Comparison of ENCODE assay signal across 8 cellular contexts in genomic region chr13:24511019-24511823, GRCh38. TPM values are rescaled to one million over a fixed set of nuclear protein-coding genes. Genes with fewer than 3 reads are reported as not detected.
DNase-seq lines count a peak whose midpoint lies in the region; ATAC-seq, FAIRE-seq and TF ChIP-seq lines count a peak whose summit lies in the region.

No MANE protein-coding gene starts in this region.

- FAIRE-seq in bronchial epithelial cell (lab: Jason Lieb, UNC): no peak

- peak; percentile 52 for ATAC-seq in GM19395 (IDR thresholded peaks at IDR 0.05; ENCODE audit: unreplicated experiment)

- H3K4me3 ChIP-seq in HUES6 (ENCODE audit: low read depth, low read length): peak overlapping the region; percentile 93
- peak overlapping the region; percentile 93 for H3K4me3 ChIP-seq in bronchial epithelial cell (ENCODE audit: low read depth, low read length)
- H3K4me3 ChIP-seq in liver (ENCODE audit: low read depth in 1 of 3, low read length in 3 of 3): peak overlapping the region; percentile 77 to 86 (median 83)

- H3K27me3 ChIP-seq in HUES6 (ENCODE audit: control insufficient read depth, insufficient read depth, low read length) (no peaks in the 10 kb centered on the region), bronchial epithelial cell (ENCODE audit: control insufficient read depth, insufficient read depth, low read length) (no peaks in the 10 kb centered on the region), liver (ENCODE audit: control insufficient read depth in 4 of 4, insufficient read depth in 4 of 4, low read length in 3 of 4) (no peaks in the 10 kb centered on the region)

- no peak for TF ChIP-seq RAD21 in liver (IDR thresholded peaks at IDR 0.05)

- H3K36me3 ChIP-seq in HUES6 (ENCODE audit: control insufficient read depth, insufficient read depth, low read length) (no peaks in the 10 kb centered on the region), bronchial epithelial cell (ENCODE audit: control insufficient read depth, insufficient read depth, low read length) (peaks cover 4% of the 10 kb centered on the region), liver (ENCODE audit: control insufficient read depth in 4 of 4, insufficient read depth in 3 of 4, low read depth in 1 of 4, low read length in 3 of 4) (peaks cover 0 to 2% (median 0%) of the 10 kb centered on the region in 4 donors)

- WGBS in liver: 63% methylated on average over 22 of the region's 22 CpGs

- H3K9ac ChIP-seq in HUES6 (ENCODE audit: low read length) (peak overlapping the region; percentile 89), liver (ENCODE audit: low read depth in 1 of 2, low read length in 2 of 2) (peak overlapping the region; percentile 94 to 95)

- DNase-seq in AML-193 (lab: John Stamatoyannopoulos, UW) (peak; percentile 79 to 82), UCSD-AML1 (lab: John Stamatoyannopoulos, UW; ENCODE audit: unreplicated experiment) (peak; percentile 36), bronchial epithelial cell (ENCODE audit: low read depth) (peak; percentile 94), NCI-H1436 treated with DMSO at 0.1 percent for 48 hours (lab: John Stamatoyannopoulos, UW) (no peak)
- peak; percentile 28 to 39 (median 30) for DNase-seq in stimulated activated CD4-positive, alpha-beta T cell treated with anti-CD3 and anti-CD28 coated beads, TNF-alpha, amount 100 ng/mL, for 4 hours (ENCODE audit: low read depth in 3 of 3)

- peaks cover 3% of the 10 kb centered on the region; the same call in 1 of the 2 replicates for H3K9me3 ChIP-seq in HUES6 (ENCODE audit: control insufficient read depth, insufficient read depth, low read depth, low read length)
- peaks cover 0 to 1% (median 0%) of the 10 kb centered on the region in 4 donors for H3K9me3 ChIP-seq in liver (ENCODE audit: control insufficient read depth in 4 of 4, low read length in 3 of 4)

- H3K4me1 ChIP-seq in HUES6 (ENCODE audit: control insufficient read depth, insufficient read depth, low read length) (peaks cover 4% of the 10 kb centered on the region; the same call in 1 of the 2 replicates), liver (ENCODE audit: control insufficient read depth in 4 of 4, insufficient read depth in 4 of 4, low read length in 3 of 4) (peaks cover 4 to 17% (median 7%) of the 10 kb centered on the region in 4 donors)

- no peak for TF ChIP-seq CTCF in bronchial epithelial cell (IDR thresholded peaks at IDR 0.05; ENCODE audit: insufficient read depth, low read length, severe bottlenecking)
- TF ChIP-seq CTCF in liver (IDR thresholded peaks at IDR 0.05; ENCODE audit: low read depth, low read length, missing input control): no peak

- H3K27ac ChIP-seq in HUES6 (ENCODE audit: low read depth, low read length): no peak overlapping the region
- H3K27ac ChIP-seq in liver (ENCODE audit: low read depth in 1 of 2, low read length in 2 of 2): peak overlapping the region; percentile 100

TF ChIP-seq in liver, 16 proteins besides CTCF, POLR2A, EP300 and RAD21:
- no peak for TF ChIP-seq YY1 (IDR thresholded peaks at IDR 0.05)
- no peak for TF ChIP-seq ATF3 (IDR thresholded peaks at IDR 0.05)
- TF ChIP-seq HNF4G (IDR thresholded peaks at IDR 0.05): no peak
- TF ChIP-seq RXRA (IDR thresholded peaks at IDR 0.05): no peak
- TF ChIP-seq TAF1 (conservative IDR thresholded peaks at IDR 0.05): no peak
- no peak for TF ChIP-seq NR2F2 (IDR thresholded peaks at IDR 0.05)
- TF ChIP-seq FOXA2 (IDR thresholded peaks at IDR 0.05): no peak
- no peak for TF ChIP-seq SP1 (IDR thresholded peaks at IDR 0.05)
- TF ChIP-seq ZBTB33 (IDR thresholded peaks at IDR 0.05): no peak
- TF ChIP-seq MAX (IDR thresholded peaks at IDR 0.05): no peak
- no peak for TF ChIP-seq GABPA (IDR thresholded peaks at IDR 0.05 in 1 of 2, conservative IDR thresholded peaks at IDR 0.05 in 1 of 2)
- TF ChIP-seq EGR1 (IDR thresholded peaks at IDR 0.05; ENCODE audit: low read depth in 2 of 2): no peak
- no peak for TF ChIP-seq REST (IDR thresholded peaks at IDR 0.05)
- TF ChIP-seq JUND (IDR thresholded peaks at IDR 0.05): no peak
- TF ChIP-seq FOXA1 (IDR thresholded peaks at IDR 0.05): no peak
- TF ChIP-seq HNF4A (conservative IDR thresholded peaks at IDR 0.05): no peak
TF ChIP-seq in liver: peak in this region for 0.

RNA-seq across cellular contexts. Expression of gene PARP4, which starts 1.4 kb away (rescaled TPM):
- 11.8 and 11.9 TPM in 2 replicates for total RNA-seq in bronchial epithelial cell
- total RNA-seq in liver: 10 to 100 TPM; 22.2 to 29.3 TPM
- 10 to 100 TPM; 10.7 to 13.2 TPM for polyA plus RNA-seq in liver
